ENCODE assay signal across 1 cellular context in the genomic region with DNA sequence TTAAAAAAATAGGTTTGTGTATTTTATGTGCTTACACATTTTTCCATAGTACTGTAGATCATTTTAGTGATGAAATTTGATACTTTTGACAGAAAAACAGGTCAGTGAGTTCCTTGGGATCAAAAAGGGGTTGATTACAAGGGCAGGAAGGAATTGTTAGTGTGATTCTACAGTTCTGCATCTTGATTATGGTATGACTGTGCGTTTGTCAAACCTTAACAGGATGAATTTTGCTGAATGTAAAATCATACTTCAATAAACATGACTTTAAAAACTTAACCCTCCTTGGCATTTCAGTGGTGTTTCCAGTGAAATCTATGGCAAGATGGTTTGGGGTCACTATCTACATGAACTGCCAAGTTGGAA.
TF ChIP-seq lines count a peak whose summit lies in the region.

No MANE protein-coding gene starts in this region.

TF ChIP-seq in SK-N-SH, 30 proteins besides CTCF, POLR2A, EP300 and RAD21 (continued from another document):
- TF ChIP-seq, protein P1, sequence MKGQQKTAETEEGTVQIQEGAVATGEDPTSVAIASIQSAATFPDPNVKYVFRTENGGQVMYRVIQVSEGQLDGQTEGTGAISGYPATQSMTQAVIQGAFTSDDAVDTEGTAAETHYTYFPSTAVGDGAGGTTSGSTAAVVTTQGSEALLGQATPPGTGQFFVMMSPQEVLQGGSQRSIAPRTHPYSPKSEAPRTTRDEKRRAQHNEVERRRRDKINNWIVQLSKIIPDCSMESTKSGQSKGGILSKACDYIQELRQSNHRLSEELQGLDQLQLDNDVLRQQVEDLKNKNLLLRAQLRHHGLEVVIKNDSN (IDR thresholded peaks at IDR 0.05; ENCODE audit: borderline replicate concordance, low read depth), result no peak
